Comparison of ENCODE assay signal across 8 cellular contexts in the genomic region with DNA sequence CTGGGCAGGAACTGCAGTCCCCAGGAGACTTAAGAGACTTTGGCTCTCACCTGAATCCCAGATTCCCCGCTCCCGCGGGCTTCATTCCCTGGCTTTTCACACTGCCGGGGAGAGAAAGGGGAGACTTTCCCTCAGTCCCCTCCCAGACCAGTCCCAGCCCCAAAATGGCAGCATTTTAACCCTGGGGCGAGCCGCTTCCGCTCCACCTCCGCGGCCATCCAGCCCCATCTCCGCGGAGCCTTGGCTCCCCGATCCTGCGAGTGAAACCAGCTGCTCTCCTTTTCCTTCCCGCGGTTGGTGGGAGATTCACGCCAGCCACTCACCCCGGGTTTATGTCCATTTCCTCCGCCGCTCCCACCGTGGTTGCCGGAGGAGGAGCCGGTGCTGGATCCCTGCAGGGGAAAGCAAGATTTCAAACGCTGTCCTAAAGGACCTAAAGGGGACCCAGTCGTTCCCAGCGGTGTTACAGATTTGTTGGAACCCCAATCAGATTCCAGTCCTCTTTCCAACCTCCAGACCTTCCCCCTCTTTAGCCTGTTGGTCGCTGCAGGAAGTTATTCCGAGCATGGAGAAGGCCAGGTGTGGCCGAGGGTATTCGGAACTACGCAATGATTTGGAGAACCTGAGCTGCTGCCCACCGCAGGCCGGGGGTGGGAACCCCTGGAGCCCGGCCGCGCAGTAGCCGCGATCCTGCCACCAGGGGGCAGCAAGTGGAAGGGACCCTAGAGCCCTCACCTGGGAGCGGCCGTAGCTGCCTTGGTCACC. TPM values are rescaled to one million over a fixed set of nuclear protein-coding genes. Genes with fewer than 3 reads are reported as not detected.
DNase-seq lines count a peak whose midpoint lies in the region; ATAC-seq and TF ChIP-seq lines count a peak whose summit lies in the region.

No MANE protein-coding gene starts in this region.

- no peaks in the 10 kb centered on the region for H3K9me2 ChIP-seq in DOHH2 (replicated peaks; ENCODE audit: control insufficient read depth, low read length)

- no peak for ATAC-seq in GM21381 (IDR thresholded peaks at IDR 0.05; ENCODE audit: unreplicated experiment)

- H3K36me3 ChIP-seq in DOHH2 (ENCODE audit: control insufficient read depth, low read length) (no peaks in the 10 kb centered on the region), Peyer's patch (no peaks in the 10 kb centered on the region), suprapubic skin (no peaks in the 10 kb centered on the region)

- peaks cover 40% of the 10 kb centered on the region for H3K27me3 ChIP-seq in DOHH2 (ENCODE audit: control insufficient read depth, low read length)
- no peaks in the 10 kb centered on the region for H3K27me3 ChIP-seq in Peyer's patch
- peaks cover 37% of the 10 kb centered on the region for H3K27me3 ChIP-seq in suprapubic skin

- H3K9me3 ChIP-seq in DOHH2 (ENCODE audit: control insufficient read depth, insufficient read depth, low read length), result no peaks in the 10 kb centered on the region
- H3K9me3 ChIP-seq in Peyer's patch, result no peaks in the 10 kb centered on the region
- no peaks in the 10 kb centered on the region for H3K9me3 ChIP-seq in suprapubic skin

- TF ChIP-seq POLR2A in Peyer's patch (IDR thresholded peaks at IDR 0.05) (no peak), suprapubic skin (IDR thresholded peaks at IDR 0.05) (no peak)

- peak overlapping the region; percentile 75 for H3K4me3 ChIP-seq in DOHH2 (ENCODE audit: low read length)
- H3K4me3 ChIP-seq in Peyer's patch, result peak overlapping the region; percentile 19 to 35 (median 32)
- peak overlapping the region; percentile 51 for H3K4me3 ChIP-seq in suprapubic skin

- WGBS in suprapubic skin, result 4% methylated on average over 19 of the region's 39 CpGs

- DNase-seq in HS-27A (ENCODE audit: low read depth), result peak; percentile 64
- peak; percentile 77 to 90 (median 82) for DNase-seq in Peyer's patch
- DNase-seq in activated gamma-delta T cell (lab: John Stamatoyannopoulos, UW), result peak; percentile 40
- peak; percentile 89 for DNase-seq in germinal center (ENCODE audit: low spot score)
- DNase-seq in occipital lobe (lab: John Stamatoyannopoulos, UW), result peak; percentile 29
- DNase-seq in suprapubic skin (ENCODE audit: low spot score in 2 of 2), result no peak

- H3K27ac ChIP-seq in DOHH2 (ENCODE audit: low read depth, low read length) (peak overlapping the region; percentile 45), Peyer's patch (peak overlapping the region in 3 of 4 donors; percentile 26 to 48 (median 26)), suprapubic skin (peak overlapping the region; percentile 81)

- peak overlapping the region; percentile 54 for H3K4me2 ChIP-seq in DOHH2 (ENCODE audit: low read length)

- peaks cover 10% of the 10 kb centered on the region for H3K79me2 ChIP-seq in DOHH2 (ENCODE audit: control insufficient read depth, low read length)

- H3K4me1 ChIP-seq in DOHH2 (ENCODE audit: control insufficient read depth, low read length), result peaks cover 32% of the 10 kb centered on the region
- peaks cover 0 to 13% (median 3%) of the 10 kb centered on the region in 4 donors for H3K4me1 ChIP-seq in Peyer's patch
- H3K4me1 ChIP-seq in suprapubic skin, result peaks cover 32% of the 10 kb centered on the region

- H3F3A ChIP-seq in DOHH2 (ENCODE audit: control insufficient read depth, insufficient read depth), result no peaks in the 10 kb centered on the region

- no peak for TF ChIP-seq EP300 in suprapubic skin (IDR thresholded peaks at IDR 0.05)

- TF ChIP-seq CTCF in DOHH2 (IDR thresholded peaks at IDR 0.05; ENCODE audit: low read depth, low read length, poor library complexity, severe bottlenecking), result peak; percentile 96
- peak; percentile 72 to 92 (median 77) for TF ChIP-seq CTCF in Peyer's patch (IDR thresholded peaks at IDR 0.05)
- peak; percentile 86 to 94 for TF ChIP-seq CTCF in suprapubic skin (IDR thresholded peaks at IDR 0.05)

- H4K20me1 ChIP-seq in DOHH2 (ENCODE audit: control insufficient read depth, insufficient read depth, low read depth, low read length), result no peaks in the 10 kb centered on the region

RNA-seq across cellular contexts. Expression of gene DMKN, which starts 3.4 kb away (rescaled TPM):
- total RNA-seq in Peyer's patch (10 to 100 TPM in 2 of 4 donors, 1 to 10 TPM in 1, not detected in 1; 1.9 to 29.7 (median 10.7) TPM), occipital lobe (0.94 TPM), suprapubic skin (1,000 to 10,000 TPM; 2,237 to 6,229 (median 5,437) TPM)

RNA-seq across cellular contexts. Expression of gene SBSN, which starts 18.1 kb away (rescaled TPM):
- 1 to 10 TPM in 1 of 4 donors, not detected in 3; 1.0 TPM for total RNA-seq in Peyer's patch
- not detected for total RNA-seq in occipital lobe
- total RNA-seq in suprapubic skin, result 1,000 to 10,000 TPM in 3 of 4 donors, 100 to 1,000 TPM in 1; 308 to 1,594 (median 1,430) TPM

RNA-seq across cellular contexts. Expression of gene KRTDAP, which starts 19.8 kb away (rescaled TPM):
- not detected for total RNA-seq in Peyer's patch
- not detected for total RNA-seq in occipital lobe
- over 10,000 TPM in 2 of 4 donors, 1,000 to 10,000 TPM in 2; 1,056 to 12,237 (median 8,197) TPM for total RNA-seq in suprapubic skin

RNA-seq across cellular contexts. Expression of gene GAPDHS, which starts 23.2 kb away (rescaled TPM):
- total RNA-seq in Peyer's patch (under 1 TPM in 1 of 4 donors, not detected in 3; 0.54 TPM), occipital lobe (not detected), suprapubic skin (1 to 10 TPM; 4.1 to 8.4 (median 6.4) TPM)

RNA-seq across cellular contexts. Expression of gene TMEM147, which starts 35.4 kb away (rescaled TPM):
- 10 to 100 TPM; 34.9 to 59.4 (median 50.9) TPM for total RNA-seq in Peyer's patch
- 37.4 TPM for total RNA-seq in occipital lobe
- total RNA-seq in suprapubic skin, result 100 to 1,000 TPM in 3 of 4 donors, 10 to 100 TPM in 1; 67.5 to 158 (median 118) TPM

Comparison
In these comparisons a context has a peak if more than half of its experiments do, and no peak if none do; other contexts are left out.
1. H3K27ac ChIP-seq: peak in every context shown above with its lines; median percentile 81 in suprapubic skin; 45 in DOHH2; 26 in Peyer's patch.
2. DNase-seq: peak in HS-27A (single experiment), Peyer's patch (3 of 3), activated gamma-delta T cell (single experiment), germinal center (single experiment) and occipital lobe (single experiment); none in suprapubic skin (0 of 2).
3. RNA of gene DMKN, which starts 3.4 kb away (total RNA-seq): 2,237 to 6,229 TPM in suprapubic skin; 1.9 to 29.7 TPM in Peyer's patch and 0.94 TPM in occipital lobe (single experiment); every median in the first group is over 10 times any median in the second.
4. RNA of gene SBSN, which starts 18.1 kb away (total RNA-seq): 308 to 1,594 TPM in suprapubic skin; 1.0 TPM in Peyer's patch and not detected in occipital lobe (single experiment); every median in the first group is over 100 times any median in the second.
5. RNA of gene KRTDAP, which starts 19.8 kb away (total RNA-seq): 1,056 to 12,237 TPM in suprapubic skin; not detected in Peyer's patch and not detected in occipital lobe (single experiment); every median in the first group is over 100 times any median in the second.
6. Peak in every context shown above with its lines, with median percentiles within 50 percentile points of each other: H3K4me3 ChIP-seq and CTCF ChIP-seq.